ENCODE assay signal across 14 cellular contexts in genomic region chr10:17428096-17428615, GRCh38. TPM values are rescaled to one million over a fixed set of nuclear protein-coding genes. Genes with fewer than 3 reads are reported as not detected.
DNase-seq lines count a peak whose midpoint lies in the region; ATAC-seq and TF ChIP-seq lines count a peak whose summit lies in the region.
"Had no signal": no experiment of that assay in that cellular context is flagged by ENCODE, and none has a peak within 500 bp of the region (broad histone marks: within the 10 kb centered on the region; RNA-seq: fewer than 3 reads in every experiment).

No MANE protein-coding gene starts in this region.

- no peak overlapping the region for H4K5ac ChIP-seq in mesendoderm (ENCODE audit: low read length)

- intact Hi-C loops in CD4-positive, alpha-beta memory T cell (cut with micrococcal nuclease), result loop anchor here (2.0 to 5.0 kb wide), 4 partner anchors 199 to 991 kb away; partner anchors contain the start of genes PTER, RSU1 and VIM
- intact Hi-C loops in activated CD4-positive, alpha-beta memory T cell treated with anti-CD3 and anti-CD28 coated beads for 36 hours (cut with micrococcal nuclease), result loop anchor here (1.0 to 10.0 kb wide), 7 partner anchors 16 to 1227 kb away; partner anchors contain the start of genes ARL5B, NSUN6, RSU1 and VIM
- intact Hi-C loops in aorta (cut with DNase I) (loop anchor here in 1 of 2 donors (10.0 kb wide), 1 partner anchor 123 kb away; no protein-coding TSS in a partner anchor), Calu3 (cut with micrococcal nuclease; ENCODE audit: unreplicated experiment) (no loop called here)

- peak; percentile 14 for ATAC-seq in GM21447 (IDR thresholded peaks at IDR 0.05; ENCODE audit: unreplicated experiment)
- ATAC-seq in GM18868 (IDR thresholded peaks at IDR 0.05; ENCODE audit: unreplicated experiment), result no peak
- ATAC-seq in aorta (ENCODE audit: low FRiP score), result no peak
- no peak for ATAC-seq in HG02938 (IDR thresholded peaks at IDR 0.05; ENCODE audit: unreplicated experiment)
- ATAC-seq: left lung had no signal

- H3K79me2 ChIP-seq in mesendoderm (ENCODE audit: control insufficient read depth, insufficient read depth, low read length), result no peaks in the 10 kb centered on the region

- H3K4me1 ChIP-seq in CD4-positive, alpha-beta memory T cell (ENCODE audit: insufficient read depth, low read length), result peaks cover 78% of the 10 kb centered on the region
- H3K4me1 ChIP-seq in mesendoderm (ENCODE audit: control insufficient read depth, low read depth, low read length), result peaks cover 8% of the 10 kb centered on the region
- no peaks in the 10 kb centered on the region for H3K4me1 ChIP-seq in aorta (ENCODE audit: control insufficient read depth in 1 of 2, insufficient read depth in 2 of 2, low read length in 2 of 2)

- no TSS peak for BruUV-seq in Calu3 (replicated peaks; lab: Mats Ljungman, UMichigan)

- H2BK120ac ChIP-seq in mesendoderm (ENCODE audit: low read depth, low read length), result no peak overlapping the region

- no peak overlapping the region for H3K18ac ChIP-seq in mesendoderm (ENCODE audit: low read length)

- DNase-seq in CD4-positive, alpha-beta memory T cell, result peak in 2 of 5 donors; percentile 20
- DNase-seq in activated CD4-positive, alpha-beta memory T cell treated with anti-CD3 and anti-CD28 coated beads for 36 hours, result no peak
- peak; percentile 19 for DNase-seq in mesendoderm
- DNase-seq in aorta, result no peak
- DNase-seq in Calu3, result no peak
- DNase-seq: GF-D8, hypothalamus, left lung, NCI-H1092 had no signal

- H3K9me3 Mint-ChIP-seq in CD4-positive, alpha-beta memory T cell, result peaks cover 0 to 4% (median 0%) of the 10 kb centered on the region in 8 donors
- no peaks in the 10 kb centered on the region for H3K9me3 Mint-ChIP-seq in activated CD4-positive, alpha-beta memory T cell treated with anti-CD3 and anti-CD28 coated beads for 36 hours
- no peaks in the 10 kb centered on the region for H3K9me3 Mint-ChIP-seq in Calu3 (ENCODE audit: low read depth, unreplicated experiment)

- H2BK5ac ChIP-seq in mesendoderm (ENCODE audit: low read length), result peak overlapping the region; percentile 18

- H3K4me2 ChIP-seq in mesendoderm (ENCODE audit: low read length), result no peak overlapping the region

- H3K9ac ChIP-seq in mesendoderm (ENCODE audit: low read length), result no peak overlapping the region

- H3K4me1 Mint-ChIP-seq in CD4-positive, alpha-beta memory T cell, result peaks cover 62 to 80% (median 73%) of the 10 kb centered on the region in 4 donors
- peaks cover 73% of the 10 kb centered on the region for H3K4me1 Mint-ChIP-seq in activated CD4-positive, alpha-beta memory T cell treated with anti-CD3 and anti-CD28 coated beads for 36 hours (ENCODE audit: low read depth)
- H3K4me1 Mint-ChIP-seq in Calu3 (ENCODE audit: low read depth, unreplicated experiment), result peaks cover 16% of the 10 kb centered on the region

- no peak for TF ChIP-seq CTCF in Calu3 (IDR thresholded peaks at IDR 0.05; ENCODE audit: unreplicated experiment)

- peak overlapping the region; percentile 70 to 86 (median 77) for H3K4me3 Mint-ChIP-seq in CD4-positive, alpha-beta memory T cell
- H3K4me3 Mint-ChIP-seq in activated CD4-positive, alpha-beta memory T cell treated with anti-CD3 and anti-CD28 coated beads for 36 hours, result peak overlapping the region; percentile 64
- no peak overlapping the region for H3K4me3 Mint-ChIP-seq in Calu3 (ENCODE audit: low read depth, unreplicated experiment)

- H3K4me3 ChIP-seq in CD4-positive, alpha-beta memory T cell (ENCODE audit: low read length in 2 of 2), result peak overlapping the region; percentile 32 to 41
- H3K4me3 ChIP-seq in mesendoderm (ENCODE audit: low read length) (no peak overlapping the region), aorta (ENCODE audit: low read length in 2 of 2) (no peak overlapping the region)
- H3K4me3 ChIP-seq: esophagus muscularis mucosa, left lung had no signal

- no peak overlapping the region for H4K8ac ChIP-seq in mesendoderm (ENCODE audit: low read depth, low read length)

- no peak overlapping the region for H2BK15ac ChIP-seq in mesendoderm (replicated peaks; ENCODE audit: low read depth)

- H3K27ac Mint-ChIP-seq in CD4-positive, alpha-beta memory T cell, result peak overlapping the region; percentile 87 to 97 (median 95)
- H3K27ac Mint-ChIP-seq in activated CD4-positive, alpha-beta memory T cell treated with anti-CD3 and anti-CD28 coated beads for 36 hours, result peak overlapping the region; percentile 31
- no peak overlapping the region for H3K27ac Mint-ChIP-seq in Calu3 (ENCODE audit: unreplicated experiment)

- no peak overlapping the region for H3K4ac ChIP-seq in mesendoderm (ENCODE audit: low read depth, low read length)

- H2AK5ac ChIP-seq in mesendoderm (ENCODE audit: low read length), result no peak overlapping the region

- H3K27ac ChIP-seq in CD4-positive, alpha-beta memory T cell (ENCODE audit: low read depth, low read length), result peak overlapping the region; percentile 42
- H3K27ac ChIP-seq in mesendoderm (ENCODE audit: low read depth, low read length) (no peak overlapping the region), aorta (ENCODE audit: low read depth in 1 of 2, low read length in 2 of 2) (no peak overlapping the region)
- H3K27ac ChIP-seq: esophagus muscularis mucosa had no signal

- peaks cover 0 to 1% of the 10 kb centered on the region in 2 donors for H3K27me3 Mint-ChIP-seq in CD4-positive, alpha-beta memory T cell
- H3K27me3 Mint-ChIP-seq in activated CD4-positive, alpha-beta memory T cell treated with anti-CD3 and anti-CD28 coated beads for 36 hours, result no peaks in the 10 kb centered on the region
- H3K27me3 Mint-ChIP-seq in Calu3 (ENCODE audit: unreplicated experiment), result peaks cover 39% of the 10 kb centered on the region

- no peaks in the 10 kb centered on the region for H3K36me3 ChIP-seq in CD4-positive, alpha-beta memory T cell (ENCODE audit: insufficient read depth, low read length)
- H3K36me3 ChIP-seq in mesendoderm (ENCODE audit: control insufficient read depth, insufficient read depth, low read length) (no peaks in the 10 kb centered on the region), aorta (ENCODE audit: control insufficient read depth in 1 of 2, insufficient read depth in 2 of 2, low read length in 1 of 2) (no peaks in the 10 kb centered on the region)
- H3K36me3 ChIP-seq: esophagus muscularis mucosa, left lung had no signal

- no peak overlapping the region for H3K23ac ChIP-seq in mesendoderm (ENCODE audit: low read length)

- H3K79me1 ChIP-seq in mesendoderm (ENCODE audit: low read length), result no peaks in the 10 kb centered on the region

- POLR2A ChIA-PET in CD4-positive, alpha-beta memory T cell (lab: Charles Lee; ENCODE audit: partially characterized antibody), result interaction anchor here (0.6 to 5.3 kb wide), 9 partner anchors 9 to 611 kb away, joined by 3 to 82 read pairs (median 6); partner anchors contain the start of genes RSU1, STAM and VIM
- POLR2A ChIA-PET in activated CD4-positive, alpha-beta memory T cell treated with anti-CD3 and anti-CD28 coated beads for 36 hours (lab: Charles Lee), result no interaction called here

- H3K9me3 ChIP-seq in CD4-positive, alpha-beta memory T cell (ENCODE audit: control insufficient read depth in 1 of 2, low read length in 2 of 2), result no peaks in the 10 kb centered on the region
- no peaks in the 10 kb centered on the region for H3K9me3 ChIP-seq in aorta (ENCODE audit: control insufficient read depth, low read length)
- H3K9me3 ChIP-seq: esophagus muscularis mucosa, left lung had no signal

- H3K27me3 ChIP-seq in CD4-positive, alpha-beta memory T cell (ENCODE audit: insufficient read depth, low read length), result no peaks in the 10 kb centered on the region
- H3K27me3 ChIP-seq in mesendoderm (ENCODE audit: insufficient read depth, low read length, poor library complexity) (no peaks in the 10 kb centered on the region), aorta (ENCODE audit: control insufficient read depth in 1 of 2, insufficient read depth in 2 of 2, low read length in 1 of 2) (no peaks in the 10 kb centered on the region)

- H3K56ac ChIP-seq in mesendoderm (ENCODE audit: low read length), result no peak overlapping the region

- WGBS in mesendoderm (ENCODE audit: extremely low coverage, insufficient coverage, low lambda C conversion rate), result no CpG with 5 or more reads among the region's 8 CpGs
- 64 to 68% methylated on average over 8 of the region's 8 CpGs for WGBS in aorta, 2 donors

- H3K36me3 Mint-ChIP-seq in CD4-positive, alpha-beta memory T cell, result no peaks in the 10 kb centered on the region
- H3K36me3 Mint-ChIP-seq in activated CD4-positive, alpha-beta memory T cell treated with anti-CD3 and anti-CD28 coated beads for 36 hours, result no peaks in the 10 kb centered on the region
- H3K36me3 Mint-ChIP-seq in Calu3 (ENCODE audit: insufficient read depth, unreplicated experiment), result no peaks in the 10 kb centered on the region

- CTCF ChIA-PET in CD4-positive, alpha-beta memory T cell (lab: Charles Lee; ENCODE audit: partially characterized antibody), result interaction anchor here (0.6 to 18.5 kb wide), 6 partner anchors 16 to 1579 kb away, joined by 3 to 467 read pairs (median 5); partner anchors contain the start of gene RSU1
- CTCF ChIA-PET in activated CD4-positive, alpha-beta memory T cell treated with anti-CD3 and anti-CD28 coated beads for 36 hours (lab: Charles Lee), result interaction anchor here (0.6 to 3.0 kb wide), 5 partner anchors 9 to 138 kb away, joined by 3 to 18 read pairs (median 3); no protein-coding TSS in a partner anchor
- CTCF ChIA-PET in Calu3 (lab: Charles Lee), result no interaction called here

RNA-seq across cellular contexts. Expression of gene ST8SIA6, which starts 26.2 kb away (rescaled TPM):
- under 1 TPM; 0.52 to 0.58 TPM for total RNA-seq in CD4-positive, alpha-beta memory T cell
- under 1 TPM in 1 of 2 donors, not detected in 1; 0.30 TPM for polyA plus RNA-seq in CD4-positive, alpha-beta memory T cell
- under 1 TPM in 1 of 2 experiments, not detected in 1; 0.38 TPM for total RNA-seq in activated CD4-positive, alpha-beta memory T cell treated with anti-CD3 and anti-CD28 coated beads for 36 hours
- polyA plus RNA-seq in mesendoderm (2013, experiment 1 of 2), result 1.5 TPM
- 1.6 TPM for polyA plus RNA-seq in mesendoderm (2013, experiment 2 of 2)
- 1 to 10 TPM; 2.4 to 2.9 TPM for total RNA-seq in aorta
- under 1 TPM in 1 of 2 donors, not detected in 1; 0.10 TPM for polyA plus RNA-seq in aorta
- 0.14 TPM in 1 of 2 replicates, not detected in the other for total RNA-seq in Calu3 (2022)
- polyA plus RNA-seq: BJ had no signal

Comparison
In these comparisons a context has a peak if more than half of its experiments do, and no peak if none do; other contexts are left out.
1. H3K4me3 ChIP-seq: peak in CD4-positive, alpha-beta memory T cell (2 of 2); none in mesendoderm (single experiment) and aorta (0 of 2).